8 cellular contexts compared by ENCODE assay signal in genomic region chr16:3094289-3095027, GRCh38. TPM values are rescaled to one million over a fixed set of nuclear protein-coding genes. Genes with fewer than 3 reads are reported as not detected.
DNase-seq lines count a peak whose midpoint lies in the region; TF ChIP-seq lines count a peak whose summit lies in the region.

No MANE protein-coding gene starts in this region.

- no peak overlapping the region for H3K9ac ChIP-seq in smooth muscle cell (ENCODE audit: low read depth)

- H3F3A ChIP-seq in smooth muscle cell (ENCODE audit: low read depth) = no peaks in the 10 kb centered on the region

- peaks cover under 1 to 17% (median under 1%) of the 10 kb centered on the region in 3 donors for H3K4me1 ChIP-seq in esophagus squamous epithelium
- peaks cover 9% of the 10 kb centered on the region for H3K4me1 ChIP-seq in smooth muscle cell (ENCODE audit: low read depth)

- TF ChIP-seq CTCF in LNCAP (IDR thresholded peaks at IDR 0.05) = peak; percentile 45; the same call in 1 of the 2 replicates
- TF ChIP-seq CTCF in WI38 (IDR thresholded peaks at IDR 0.05; ENCODE audit: low read depth, low read length) = peak; percentile 63
- TF ChIP-seq CTCF in esophagus squamous epithelium (IDR thresholded peaks at IDR 0.05) = peak in 5 of 6 experiments; percentile 18 to 61 (median 47)
- peak; percentile 48 for TF ChIP-seq CTCF in smooth muscle cell (IDR thresholded peaks at IDR 0.05; ENCODE audit: borderline replicate concordance, insufficient read depth, poor library complexity, severe bottlenecking)

- no peaks in the 10 kb centered on the region for H3K79me2 ChIP-seq in smooth muscle cell (ENCODE audit: low read depth)

- H3K36me3 ChIP-seq in esophagus squamous epithelium (no peaks in the 10 kb centered on the region), smooth muscle cell (ENCODE audit: low read depth) (no peaks in the 10 kb centered on the region)

- no peaks in the 10 kb centered on the region for H4K20me1 ChIP-seq in smooth muscle cell (ENCODE audit: low read depth)

- no peak overlapping the region for H3K4me2 ChIP-seq in smooth muscle cell

- 87 to 88% methylated on average over 19 to 22 of the region's 22 CpGs for WGBS in esophagus squamous epithelium, 2 donors
- 86% methylated on average over 22 of the region's 22 CpGs for WGBS in smooth muscle cell (ENCODE audit: low lambda C conversion rate)

- H3K9me3 ChIP-seq in esophagus squamous epithelium (no peaks in the 10 kb centered on the region), smooth muscle cell (replicated peaks; ENCODE audit: low read depth) (no peaks in the 10 kb centered on the region)

- H3K4me3 ChIP-seq in WI38 (ENCODE audit: low read depth, low read length) (no peak overlapping the region), esophagus squamous epithelium (no peak overlapping the region), smooth muscle cell (no peak overlapping the region)

- no peak for TF ChIP-seq POLR2A in esophagus squamous epithelium (IDR thresholded peaks at IDR 0.05)

- peak; percentile 25 for DNase-seq in activated CD4-positive, CD25-positive, alpha-beta regulatory T cell treated with anti-CD3 and anti-CD28 coated beads, Interleukin-2, amount 50 U/mL, for 16 hours (ENCODE audit: low read depth, low spot score)
- DNase-seq in activated CD4-positive, CD25-positive, alpha-beta regulatory T cell treated with anti-CD3 and anti-CD28 coated beads, Interleukin-2, amount 50 U/mL, for 72 hours = no peak
- DNase-seq in esophagus squamous epithelium (lab: John Stamatoyannopoulos, UW) (no peak), smooth muscle cell (lab: John Stamatoyannopoulos, UW; ENCODE audit: unreplicated experiment) (no peak), NCI-H2081 (lab: John Stamatoyannopoulos, UW) (no peak), HPDE6-E6E7 (ENCODE audit: extremely low spot score) (no peak)

- H3K27me3 ChIP-seq in esophagus squamous epithelium = peaks cover 0 to 43% (median 0%) of the 10 kb centered on the region in 4 donors
- H3K27me3 ChIP-seq in smooth muscle cell (ENCODE audit: low read depth) = no peaks in the 10 kb centered on the region

- no peak overlapping the region for H3K27ac ChIP-seq in esophagus squamous epithelium
- H3K27ac ChIP-seq in smooth muscle cell (ENCODE audit: low read depth) = no peak overlapping the region

- intact Hi-C loops in esophagus squamous epithelium (cut with DNase I) = no loop called here

- H2AFZ ChIP-seq in smooth muscle cell (ENCODE audit: low read depth) = no peak overlapping the region

RNA-seq across cellular contexts. Expression of gene ZSCAN10, which starts 4.6 kb away (rescaled TPM):
- total RNA-seq in esophagus squamous epithelium (not detected), smooth muscle cell (not detected in 2 replicates)
- polyA plus RNA-seq in smooth muscle cell = 0.30 TPM in 1 of 2 replicates, not detected in the other

RNA-seq across cellular contexts. Expression of gene ZNF205, which starts 17.9 kb away (rescaled TPM):
- total RNA-seq in esophagus squamous epithelium = 10 to 100 TPM in 3 of 4 donors, 1 to 10 TPM in 1; 9.7 to 13.9 (median 11.9) TPM
- 7.2 and 7.9 TPM in 2 replicates for total RNA-seq in smooth muscle cell
- 11.9 and 12.8 TPM in 2 replicates for polyA plus RNA-seq in smooth muscle cell

RNA-seq across cellular contexts. Expression of gene IL32, which starts 29.0 kb away (rescaled TPM):
- 10 to 100 TPM in 3 of 4 donors, 1 to 10 TPM in 1; 4.6 to 31.7 (median 17.3) TPM for total RNA-seq in esophagus squamous epithelium
- total RNA-seq in smooth muscle cell = 25.1 and 26.3 TPM in 2 replicates
- 27.7 and 35.0 TPM in 2 replicates for polyA plus RNA-seq in smooth muscle cell

RNA-seq across cellular contexts. Expression of gene ZNF213, which starts 40.4 kb away (rescaled TPM):
- total RNA-seq in esophagus squamous epithelium = 10 to 100 TPM in 1 of 4 donors, 1 to 10 TPM in 3; 3.9 to 14.3 (median 6.4) TPM
- total RNA-seq in smooth muscle cell = 4.4 and 9.2 TPM in 2 replicates
- polyA plus RNA-seq in smooth muscle cell = 8.3 and 9.6 TPM in 2 replicates

RNA-seq across cellular contexts. Expression of gene MMP25, which starts 48.1 kb away (rescaled TPM):
- total RNA-seq in esophagus squamous epithelium (1 to 10 TPM in 1 of 4 donors, under 1 TPM in 3; 0.19 to 1.4 (median 0.61) TPM), smooth muscle cell (0.36 and 0.90 TPM in 2 replicates)
- polyA plus RNA-seq in smooth muscle cell = 1.3 and 3.5 TPM in 2 replicates
